8 cellular contexts compared by ENCODE assay signal in the genomic region with DNA sequence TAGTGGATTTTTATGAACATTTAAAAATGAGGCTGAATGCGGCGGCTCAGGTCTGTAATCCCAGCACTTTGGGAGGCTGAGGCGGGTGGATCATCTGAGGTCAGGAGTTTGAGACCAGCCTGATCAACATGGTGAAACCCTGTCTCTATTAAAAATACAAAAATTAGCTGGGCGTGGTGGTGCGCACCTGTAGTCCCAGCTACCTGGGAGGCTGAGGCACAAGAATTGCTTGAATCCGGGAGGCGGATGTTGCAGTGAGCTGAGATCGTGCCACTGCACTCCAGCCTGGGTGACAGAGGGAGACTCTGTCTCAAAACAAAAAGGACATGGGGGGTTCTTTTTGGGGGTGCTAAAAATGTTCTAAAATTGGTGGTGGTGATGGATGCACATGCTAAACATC. TPM values are rescaled to one million over a fixed set of nuclear protein-coding genes. Genes with fewer than 3 reads are reported as not detected.
DNase-seq lines count a peak whose midpoint lies in the region; ATAC-seq and TF ChIP-seq lines count a peak whose summit lies in the region.
"Not testable (repeated sequence)": the region's sequence is repeated elsewhere in the genome, so short reads cannot be mapped to it uniquely, and the experiment has no call there.

No MANE protein-coding gene starts in this region.

- peak overlapping the region; percentile 95 for H3K27ac Mint-ChIP-seq in activated T-cell treated with anti-CD3 and anti-CD28 coated beads, Interleukin-2, amount 50 U/mL, for 72 hours

- H3K9me3 ChIP-seq in RWPE2 (ENCODE audit: severe bottlenecking); heart left ventricle; mucosa of stomach (ENCODE audit: control insufficient read depth, low read length); spleen; vagina: not testable (repeated sequence)

- H3K9ac ChIP-seq in mucosa of stomach (ENCODE audit: low read length) = peak overlapping the region; percentile 1

- not testable (repeated sequence) for DNase-seq in RWPE2 (ENCODE audit: low spot score); brain microvascular endothelial cell; heart left ventricle; spleen; vagina (ENCODE audit: extremely low spot score in 2 of 2)
- DNase-seq in activated T-cell treated with anti-CD3 and anti-CD28 coated beads, Interleukin-2, amount 50 U/mL, for 72 hours = peak in 1 of 2 donors; percentile 33

- in situ Hi-C loops in brain microvascular endothelial cell (cut with HindIII; ENCODE audit: low pct_ligation_motif_present, low sequenced_read_pairs) = not testable (repeated sequence)

- H3K36me3 Mint-ChIP-seq in activated T-cell treated with anti-CD3 and anti-CD28 coated beads, Interleukin-2, amount 50 U/mL, for 72 hours (ENCODE audit: insufficient read depth in 2 of 2) = peaks cover 0 to 11% of the 10 kb centered on the region in 2 donors

- peaks cover 26% of the 10 kb centered on the region for H3K4me1 Mint-ChIP-seq in activated T-cell treated with anti-CD3 and anti-CD28 coated beads, Interleukin-2, amount 50 U/mL, for 72 hours (ENCODE audit: low read depth)

- TF ChIP-seq CTCF in RWPE2 (IDR thresholded peaks at IDR 0.05; ENCODE audit: poor library complexity, severe bottlenecking); brain microvascular endothelial cell (IDR thresholded peaks at IDR 0.05; ENCODE audit: low read depth, low read length, missing control alignments); heart left ventricle (IDR thresholded peaks at IDR 0.05); spleen (IDR thresholded peaks at IDR 0.05 in 8 of 11, conservative IDR thresholded peaks at IDR 0.05 in 3 of 11); vagina (IDR thresholded peaks at IDR 0.05): not testable (repeated sequence)

- intact Hi-C loops in heart left ventricle (cut with DNase I) (loop anchor here in 1 of 10 donors (10.0 kb wide), 1 partner anchor 365 kb away; no protein-coding TSS in a partner anchor), vagina (cut with DNase I) (loop anchor here (10.0 kb wide), 1 partner anchor 165 kb away; no protein-coding TSS in a partner anchor)
- intact Hi-C loops in spleen (cut with DNase I; ENCODE audit: low total_unique reads) = not testable (repeated sequence)

- TF ChIP-seq POLR2A in heart left ventricle (IDR thresholded peaks at IDR 0.05); spleen (IDR thresholded peaks at IDR 0.05); vagina (IDR thresholded peaks at IDR 0.05): not testable (repeated sequence)

- H3K36me3 ChIP-seq in RWPE2 (ENCODE audit: low read depth); brain microvascular endothelial cell (replicated peaks); heart left ventricle; mucosa of stomach (ENCODE audit: control insufficient read depth, insufficient read depth, low read length); vagina: not testable (repeated sequence)
- peaks cover 0 to 12% (median 0%) of the 10 kb centered on the region in 6 donors for H3K36me3 ChIP-seq in spleen

- not testable (repeated sequence) for H3K9me3 Mint-ChIP-seq in activated T-cell treated with anti-CD3 and anti-CD28 coated beads, Interleukin-2, amount 50 U/mL, for 72 hours

- ATAC-seq in RWPE2 (ENCODE audit: low read depth); activated T-cell treated with anti-CD3 and anti-CD28 coated beads, Interleukin-2, amount 50 U/mL, for 72 hours (replicated peaks in 1 of 2); heart left ventricle: not testable (repeated sequence)

- peak overlapping the region; percentile 36 for H3K27ac ChIP-seq in RWPE2 (ENCODE audit: poor library complexity, severe bottlenecking)
- peak overlapping the region; percentile 68 for H3K27ac ChIP-seq in brain microvascular endothelial cell
- H3K27ac ChIP-seq in heart left ventricle = peak overlapping the region in 9 of 12 donors; percentile 22 to 61 (median 49)
- H3K27ac ChIP-seq in spleen = peak overlapping the region in 5 of 8 donors; percentile 19 to 48 (median 27)
- H3K27ac ChIP-seq in vagina = peak overlapping the region; percentile 62

- peak overlapping the region; percentile 51; the same call in 1 of the 2 replicates for H3K4me3 ChIP-seq in GM08714 (ENCODE audit: low read length)
- not testable (repeated sequence) for H3K4me3 ChIP-seq in RWPE2 (ENCODE audit: severe bottlenecking); brain microvascular endothelial cell (ENCODE audit: low read depth, low read length); heart left ventricle; mucosa of stomach (ENCODE audit: low read length); vagina
- H3K4me3 ChIP-seq in spleen = peak overlapping the region in 1 of 8 donors; percentile 30

- not testable (repeated sequence) for H3K4me1 ChIP-seq in RWPE2 (ENCODE audit: insufficient read depth, poor library complexity, severe bottlenecking); heart left ventricle; mucosa of stomach (ENCODE audit: control insufficient read depth, insufficient read depth, low read length); spleen; vagina

- H3K27me3 Mint-ChIP-seq in activated T-cell treated with anti-CD3 and anti-CD28 coated beads, Interleukin-2, amount 50 U/mL, for 72 hours (ENCODE audit: low read depth) = peaks cover 21% of the 10 kb centered on the region

- 93 to 98% (median 96%) methylated on average over 8 of the region's 8 CpGs for WGBS in heart left ventricle, 4 donors
- 87 to 91% (median 88%) methylated on average over 8 of the region's 8 CpGs for WGBS in spleen, 5 donors

- H3K4me3 Mint-ChIP-seq in activated T-cell treated with anti-CD3 and anti-CD28 coated beads, Interleukin-2, amount 50 U/mL, for 72 hours = peak overlapping the region; percentile 72 to 86

- not testable (repeated sequence) for H3K27me3 ChIP-seq in RWPE2 (ENCODE audit: insufficient read depth, poor library complexity, severe bottlenecking); brain microvascular endothelial cell (replicated peaks); heart left ventricle; mucosa of stomach (ENCODE audit: control insufficient read depth, insufficient read depth, low read length); vagina
- peaks cover 0 to 23% (median 0%) of the 10 kb centered on the region in 7 donors for H3K27me3 ChIP-seq in spleen (replicated peaks in 1 of 7)

RNA-seq across cellular contexts. Expression of a gene that starts 16.8 kb away (rescaled TPM):
- total RNA-seq in activated T-cell treated with anti-CD3 and anti-CD28 coated beads, Interleukin-2, amount 50 U/mL, for 72 hours = 1 to 10 TPM; 4.4 to 4.6 TPM
- total RNA-seq in heart left ventricle (1 to 10 TPM; 1.9 to 6.8 (median 4.2) TPM), spleen (10 to 100 TPM in 3 of 7 donors, 1 to 10 TPM in 4; 7.0 to 11.6 (median 8.8) TPM), vagina (3.2 TPM)
- polyA plus RNA-seq in heart left ventricle (1 to 10 TPM; 1.0 to 2.1 TPM), spleen (1 to 10 TPM; 2.6 to 3.7 (median 3.5) TPM)

RNA-seq across cellular contexts. Expression of a gene that starts 19.2 kb away (rescaled TPM):
- total RNA-seq in activated T-cell treated with anti-CD3 and anti-CD28 coated beads, Interleukin-2, amount 50 U/mL, for 72 hours = 10 to 100 TPM; 56.0 to 71.6 TPM
- total RNA-seq in heart left ventricle = 10 to 100 TPM; 17.4 to 34.2 (median 21.7) TPM
- polyA plus RNA-seq in heart left ventricle = 10 to 100 TPM in 1 of 2 donors, 1 to 10 TPM in 1; 6.8 to 29.2 TPM
- 10 to 100 TPM; 24.7 to 36.5 (median 30.7) TPM for total RNA-seq in spleen
- polyA plus RNA-seq in spleen = 10 to 100 TPM; 20.3 to 24.1 (median 23.1) TPM
- 15.0 TPM for total RNA-seq in vagina
